In the genomic region with DNA sequence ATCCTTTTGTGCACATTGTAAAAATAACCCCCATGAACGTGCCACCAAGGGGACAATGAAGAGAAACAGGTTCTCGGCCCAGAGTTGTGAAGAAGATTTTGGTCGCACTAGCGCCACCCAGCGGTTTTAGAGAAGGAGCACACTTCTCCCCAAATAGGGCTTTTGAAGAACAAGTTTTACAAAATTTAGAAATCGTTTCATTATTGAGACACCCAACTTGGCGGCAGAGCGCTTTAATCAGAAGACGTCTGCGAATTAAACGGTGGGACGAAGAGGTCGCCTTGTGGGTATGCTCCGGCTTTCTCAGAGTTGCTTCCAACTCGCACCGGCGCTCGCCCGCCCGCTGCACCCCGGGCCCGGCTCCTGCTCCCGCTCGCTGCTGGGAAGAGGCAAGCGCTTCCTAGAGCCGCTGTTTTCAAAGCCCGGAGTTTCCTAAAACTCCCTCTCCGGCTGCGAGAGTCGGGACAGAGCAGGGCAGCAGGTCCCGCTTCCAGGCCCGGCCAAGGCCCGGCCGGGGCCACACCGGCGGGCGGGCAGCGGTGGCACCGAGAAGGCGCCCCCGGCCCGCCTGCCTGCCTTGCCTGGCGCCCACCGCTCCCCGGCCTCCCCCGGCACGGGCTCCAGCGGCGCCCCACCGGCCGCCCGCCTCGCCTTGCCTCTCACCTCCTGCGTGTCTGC, we compare ENCODE assay signal across 8 cellular contexts. TPM values are rescaled to one million over a fixed set of nuclear protein-coding genes. Genes with fewer than 3 reads are reported as not detected.
DNase-seq lines count a peak whose midpoint lies in the region; ATAC-seq, FAIRE-seq and TF ChIP-seq lines count a peak whose summit lies in the region.

No MANE protein-coding gene starts in this region.

- no peaks in the 10 kb centered on the region for H3K79me2 ChIP-seq in OCI-LY7 (ENCODE audit: insufficient read depth, low read depth, low read length)
- peaks cover 2% of the 10 kb centered on the region; the same call in 2 of the 3 replicates for H3K79me2 ChIP-seq in K562 (ENCODE audit: control insufficient read depth, insufficient read depth, low read length)
- H3K79me2 ChIP-seq in keratinocyte (ENCODE audit: control insufficient read depth, insufficient read depth, low read length): no peaks in the 10 kb centered on the region

- POLR2A ChIA-PET in OCI-LY7 (lab: Charles Lee) (no interaction called here), K562 (lab: Yijun Ruan, JAX) (interaction anchor here (0.8 kb wide), 1 partner anchor 397 kb away, joined by 3 read pairs; a partner anchor contains a TSS)

- H3K4me3 ChIP-seq in OCI-LY7 (ENCODE audit: low read depth, low read length, poor library complexity, severe bottlenecking): no peak overlapping the region
- peak overlapping the region; percentile 56 for H3K4me3 ChIP-seq in K562
- peak overlapping the region; percentile 37 to 64 (median 57) for H3K4me3 ChIP-seq in keratinocyte (ENCODE audit: control insufficient read depth in 2 of 3, extremely low read depth in 1 of 3, insufficient read depth in 2 of 3, low read depth in 1 of 3, low read length in 3 of 3)
- H3K4me3 ChIP-seq in spleen: peak overlapping the region in 7 of 8 donors; percentile 15 to 60 (median 33)

- BruUV-seq in OCI-LY7 (replicated peaks; lab: Mats Ljungman, UMichigan): no TSS peak
- BruUV-seq in K562 (replicated peaks; lab: Mats Ljungman, UMichigan): no TSS peak

- dilution Hi-C loops in keratinocyte (cut with MboI; ENCODE audit: extremely low pct_ligation_motif_present, low sequenced_read_pairs): no loop called here

- peak; percentile 49 to 56 for TF ChIP-seq RAD21 in K562 (CRISPR knock-in tag; conservative IDR thresholded peaks at IDR 0.05 in 1 of 2, IDR thresholded peaks at IDR 0.05 in 1 of 2)

- ATAC-seq in K562 (peak; percentile 73), HG02973 (IDR thresholded peaks at IDR 0.05; ENCODE audit: unreplicated experiment) (no peak), GM21737 (IDR thresholded peaks at IDR 0.05; ENCODE audit: unreplicated experiment) (no peak)

- H2AFZ ChIP-seq in OCI-LY7 (ENCODE audit: low read length) (no peak overlapping the region), K562 (ENCODE audit: low read depth, low read length) (peak overlapping the region; percentile 76), keratinocyte (ENCODE audit: control insufficient read depth, low read length) (peak overlapping the region; percentile 70)

- no peaks in the 10 kb centered on the region for H3K36me3 ChIP-seq in OCI-LY7 (ENCODE audit: insufficient read depth, low read length)
- H3K36me3 ChIP-seq in K562 (ENCODE audit: control insufficient read depth, insufficient read depth, low read length): no peaks in the 10 kb centered on the region
- H3K36me3 ChIP-seq in keratinocyte (ENCODE audit: control insufficient read depth in 2 of 2, extremely low read depth in 1 of 2, insufficient read depth in 2 of 2, low read length in 2 of 2): no peaks in the 10 kb centered on the region
- no peaks in the 10 kb centered on the region for H3K36me3 ChIP-seq in spleen

- intact Hi-C loops in OCI-LY7 (cut with micrococcal nuclease; ENCODE audit: unreplicated experiment): no loop called here
- intact Hi-C loops in K562 (cut with micrococcal nuclease): loop anchor here (2.0 kb wide), 2 partner anchors 278 to 348 kb away; no protein-coding TSS in a partner anchor
- intact Hi-C loops in spleen (cut with DNase I; ENCODE audit: low total_unique reads): no loop called here

- TF ChIP-seq POLR2A in K562 (conservative IDR thresholded peaks at IDR 0.05): no peak
- TF ChIP-seq POLR2A in spleen (IDR thresholded peaks at IDR 0.05): no peak

- H3K9me3 ChIP-seq in OCI-LY7 (ENCODE audit: low read length) (0 out of 2 replicates have a peak, but pooled peaks cover 4% of the 10 kb centered on the region), K562 (replicated peaks; ENCODE audit: control insufficient read depth, insufficient read depth, low read depth, low read length) (no peaks in the 10 kb centered on the region; the same call in 1 of the 2 replicates), keratinocyte (ENCODE audit: control insufficient read depth, low read depth, low read length) (no peaks in the 10 kb centered on the region), spleen (peaks cover 0 to 31% (median 0%) of the 10 kb centered on the region in 8 donors)

- in situ Hi-C loops in G401 (cut with HindIII; ENCODE audit: low sequenced_read_pairs) (no loop called here), K562 (cut with MboI) (loop anchor here (25.0 kb wide), 1 partner anchor 332 kb away; no protein-coding TSS in a partner anchor)

- no peaks in the 10 kb centered on the region for H3K27me3 ChIP-seq in K562 (ENCODE audit: control insufficient read depth in 2 of 2, insufficient read depth in 2 of 2, low read length in 2 of 2)
- peaks cover 70% of the 10 kb centered on the region for H3K27me3 ChIP-seq in keratinocyte (ENCODE audit: control insufficient read depth, extremely low read depth, insufficient read depth, low read length)
- H3K27me3 ChIP-seq in spleen (replicated peaks in 1 of 7): peaks cover 18 to 100% (median 98%) of the 10 kb centered on the region in 7 donors

- peak overlapping the region; percentile 65 to 90 for H3K9ac ChIP-seq in K562 (ENCODE audit: insufficient read depth in 1 of 2, low read depth in 2 of 2, low read length in 2 of 2)
- H3K9ac ChIP-seq in keratinocyte (ENCODE audit: control insufficient read depth, extremely low read depth, insufficient read depth, low read length): peak overlapping the region; percentile 83

- CTCF ChIA-PET in OCI-LY7 (lab: Charles Lee; ENCODE audit: unreplicated experiment): no interaction called here
- CTCF ChIA-PET in K562 (lab: Yijun Ruan, JAX; ENCODE audit: low intra/inter-chr PET ratio): interaction anchor here (1.2 kb wide), 1 partner anchor 348 kb away, joined by 4 read pairs; no protein-coding TSS in a partner anchor

- H3K9me1 ChIP-seq in K562 (ENCODE audit: control insufficient read depth, insufficient read depth, low read length) (no peaks in the 10 kb centered on the region), keratinocyte (ENCODE audit: control insufficient read depth, extremely low read depth, insufficient read depth, low read length) (no peaks in the 10 kb centered on the region)

- H3K4me1 ChIP-seq in OCI-LY7 (ENCODE audit: insufficient read depth, low read length, poor library complexity, severe bottlenecking) (no peaks in the 10 kb centered on the region), K562 (replicated peaks in 1 of 2; ENCODE audit: control insufficient read depth in 2 of 2, insufficient read depth in 2 of 2, low read length in 2 of 2) (peaks cover 3 to 21% of the 10 kb centered on the region in 2 experiments; a peak in 4 of 5 replicates), keratinocyte (ENCODE audit: control insufficient read depth, extremely low read depth, insufficient read depth, low read length) (peaks cover 8% of the 10 kb centered on the region), spleen (peaks cover 9 to 51% (median 27%) of the 10 kb centered on the region in 6 donors)

- H3K27ac ChIP-seq in OCI-LY7 (ENCODE audit: low read depth, low read length, poor library complexity, severe bottlenecking) (no peak overlapping the region), K562 (ENCODE audit: extremely low read depth, low read depth, low read length) (peak overlapping the region; percentile 62; the same call in 2 of the 3 replicates), keratinocyte (ENCODE audit: control insufficient read depth, insufficient read depth, low read length) (peak overlapping the region; percentile 22), spleen (no peak overlapping the region)

- H4K20me1 ChIP-seq in OCI-LY7 (ENCODE audit: insufficient read depth, low read length) (no peaks in the 10 kb centered on the region), K562 (replicated peaks; ENCODE audit: control insufficient read depth, insufficient read depth, low read length) (no peaks in the 10 kb centered on the region), keratinocyte (ENCODE audit: control insufficient read depth, extremely low read depth, insufficient read depth, low read length) (no peaks in the 10 kb centered on the region)

- 2% methylated on average over 23 of the region's 54 CpGs for WGBS in K562 (ENCODE audit: insufficient coverage, low coverage, missing lambda C conversion rate)
- WGBS in spleen, 5 donors: 2 to 7% (median 3%) methylated on average over 16 to 54 of the region's 54 CpGs

- no peak for TF ChIP-seq EP300 in K562 (IDR thresholded peaks at IDR 0.05; ENCODE audit: low read length)

- no peaks in the 10 kb centered on the region for H3K9me2 ChIP-seq in OCI-LY7 (ENCODE audit: insufficient read depth, low read length)

- no peak overlapping the region for H3K4me2 ChIP-seq in OCI-LY7 (ENCODE audit: low read length)
- H3K4me2 ChIP-seq in K562 (ENCODE audit: insufficient read depth, low read length): peak overlapping the region; percentile 69
- H3K4me2 ChIP-seq in keratinocyte (ENCODE audit: control insufficient read depth, extremely low read depth, insufficient read depth, low read depth, low read length): peak overlapping the region; percentile 91

- FAIRE-seq in K562 (lab: Jason Lieb, UNC) (peak; percentile 83), keratinocyte (lab: Jason Lieb, UNC) (peak; percentile 17)

- TF ChIP-seq CTCF in LNCAP (IDR thresholded peaks at IDR 0.05): peak; percentile 89
- peak; percentile 70 for TF ChIP-seq CTCF in OCI-LY7 (conservative IDR thresholded peaks at IDR 0.05; ENCODE audit: low read length)
- peak; percentile 66 to 85 (median 75) for TF ChIP-seq CTCF in K562 (IDR thresholded peaks at IDR 0.05 in 2 of 3, conservative IDR thresholded peaks at IDR 0.05 in 1 of 3; ENCODE audit: insufficient read depth in 2 of 3, low read depth in 1 of 3, low read length in 3 of 3)
- peak; percentile 67 to 86 (median 84) for TF ChIP-seq CTCF in keratinocyte (optimal IDR thresholded peaks at IDR 0.05 in 1 of 3, IDR thresholded peaks at IDR 0.05 in 1 of 3, conservative IDR thresholded peaks at IDR 0.05 in 1 of 3; ENCODE audit: extremely low read depth in 1 of 3, insufficient read depth in 2 of 3, low read length in 3 of 3)
- TF ChIP-seq CTCF in spleen (IDR thresholded peaks at IDR 0.05 in 8 of 11, conservative IDR thresholded peaks at IDR 0.05 in 3 of 11): peak in 7 of 11 experiments; percentile 20 to 56 (median 39)

- DNase-seq in G401 (ENCODE audit: low spot score): peak; percentile 49
- peak; percentile 1 for DNase-seq in OCI-LY7 (ENCODE audit: low spot score)
- DNase-seq in K562 (ENCODE audit: extremely low read depth in 1 of 4, low spot score in 3 of 4): peak; percentile 42 to 89 (median 60)
- DNase-seq in keratinocyte (ENCODE audit: low read depth, low spot score): peak; percentile 9
- DNase-seq in spleen: no peak

RNA-seq across cellular contexts. Expression of a gene that starts 0.7 kb away (rescaled TPM):
- total RNA-seq in G401 (2014; rRNA removed; shearing (Covaris generic)): not detected in 2 replicates
- total RNA-seq in OCI-LY7 (2014; rRNA removed; shearing (Covaris generic)): not detected in 2 replicates
- not detected in 2 replicates for total RNA-seq in OCI-LY7 (2022)
- total RNA-seq in K562 (2011; cell fraction: chromatin; rRNA removed; ENCODE audit: low replicate concordance): 2.3 and 2.4 TPM in 2 replicates
- 2.0 and 4.2 TPM in 2 replicates for total RNA-seq in K562 (2011; cell fraction: nucleolus; rRNA removed)
- total RNA-seq in K562 (2011; cell fraction: nucleoplasm; rRNA removed): 4.1 and 5.0 TPM in 2 replicates
- total RNA-seq in K562 (2014; rRNA removed): 2.4 and 3.0 TPM in 2 replicates
- 0.86 and 1.3 TPM in 2 replicates for total RNA-seq in K562 (2014; rRNA removed; fragmentation: Illumina TruSeq; extraction: Trizol)
- 1.1 and 1.7 TPM in 2 replicates for total RNA-seq in K562 (2015; rRNA removed; fragmentation: Illumina TruSeq; extraction: Trizol)
- 2.4 and 2.5 TPM in 2 replicates for total RNA-seq in K562 (2021)
- 1.0 and 1.3 TPM in 2 replicates for polyA plus RNA-seq in K562 (2011; rRNA removed)
- polyA plus RNA-seq in K562 (2011; cell fraction: cytosol; rRNA removed): 1.4 and 4.8 TPM in 2 replicates
- polyA plus RNA-seq in K562 (2011; cell fraction: nucleus; rRNA removed): 2.0 and 4.2 TPM in 2 replicates
- polyA plus RNA-seq in K562 (2012): 1.2 and 1.5 TPM in 2 replicates
- 1.1 and 1.6 TPM in 2 replicates for polyA plus RNA-seq in K562 (2014; fragmentation: Illumina TruSeq; extraction: Trizol)
- polyA plus RNA-seq in K562 (2014; fragmentation: Nextera tagmentation; extraction: Ambion mirVana): under 1 TPM; 0.20 to 0.41 TPM
- 1.4 and 1.8 TPM in 2 replicates for polyA plus RNA-seq in K562 (2014; rRNA removed)
- 1.3 and 2.0 TPM in 2 replicates for polyA minus RNA-seq in K562 (2011; rRNA and poly(A)+ RNA removed)
- 1.5 and 3.3 TPM in 2 replicates for polyA minus RNA-seq in K562 (2011; cell fraction: cytosol; rRNA and poly(A)+ RNA removed)
- polyA minus RNA-seq in K562 (2011; cell fraction: nucleus; rRNA and poly(A)+ RNA removed): 4.9 and 5.1 TPM in 2 replicates
- 0.09 to 0.85 TPM (median 0.45 TPM) in 3 replicates for polyA plus RNA-seq in keratinocyte
- 0.77 TPM for polyA plus RNA-seq in keratinocyte (2011; ENCODE audit: low read depth)
- 0.27 and 0.36 TPM in 2 replicates for polyA plus RNA-seq in keratinocyte (2011; cell fraction: cytosol; rRNA removed)
- polyA plus RNA-seq in keratinocyte (2011; cell fraction: nucleus; rRNA removed): 2.0 and 2.4 TPM in 2 replicates
- 0.14 and 0.41 TPM in 2 replicates for polyA plus RNA-seq in keratinocyte (2012; ENCODE audit: low replicate concordance)
- 0.39 to 0.83 TPM (median 0.46 TPM) in 3 replicates for polyA minus RNA-seq in keratinocyte
- not detected for polyA minus RNA-seq in keratinocyte (2011; cell fraction: cytosol; rRNA and poly(A)+ RNA removed)
- 2.4 and 3.1 TPM in 2 replicates for polyA minus RNA-seq in keratinocyte (2011; cell fraction: nucleus; rRNA and poly(A)+ RNA removed)
- total RNA-seq in spleen: not detected
- not detected for polyA plus RNA-seq in spleen

RNA-seq across cellular contexts. Expression of a gene that starts 1.1 kb away (rescaled TPM):
- total RNA-seq in G401 (2014; rRNA removed; shearing (Covaris generic)): not detected in 2 replicates
- total RNA-seq in OCI-LY7 (2014; rRNA removed; shearing (Covaris generic)): not detected in 2 replicates
- total RNA-seq in OCI-LY7 (2022) (not detected in 2 replicates), K562 (2014; rRNA removed) (0.12 and 0.23 TPM in 2 replicates), K562 (2014; rRNA removed; fragmentation: Illumina TruSeq; extraction: Trizol) (0.04 TPM in 1 of 2 replicates, not detected in the other), K562 (2015; rRNA removed; fragmentation: Illumina TruSeq; extraction: Trizol) (0.04 TPM in 1 of 2 replicates, not detected in the other), K562 (2021) (0.29 TPM in 1 of 2 replicates, not detected in the other), spleen (not detected)
- 0.23 TPM in 1 of 2 replicates, not detected in the other for total RNA-seq in K562 (2011; cell fraction: chromatin; rRNA removed; ENCODE audit: low replicate concordance)
- 0.13 TPM in 1 of 2 replicates, not detected in the other for total RNA-seq in K562 (2011; cell fraction: nucleolus; rRNA removed)
- not detected in 2 replicates for total RNA-seq in K562 (2011; cell fraction: nucleoplasm; rRNA removed)
- polyA plus RNA-seq in K562 (2011; rRNA removed) (0.13 TPM in 1 of 2 replicates, not detected in the other), K562 (2014; fragmentation: Illumina TruSeq; extraction: Trizol) (0.14 TPM in 1 of 2 replicates, not detected in the other), K562 (2014; fragmentation: Nextera tagmentation; extraction: Ambion mirVana) (not detected), K562 (2014; rRNA removed) (0.71 TPM in 1 of 2 replicates, not detected in the other), keratinocyte (not detected in 3 replicates), spleen (not detected)
- polyA plus RNA-seq in K562 (2011; cell fraction: cytosol; rRNA removed): 0.01 TPM in 1 of 2 replicates, not detected in the other
- 0.10 TPM in 1 of 2 replicates, not detected in the other for polyA plus RNA-seq in K562 (2011; cell fraction: nucleus; rRNA removed)
- 0.07 TPM in 1 of 2 replicates, not detected in the other for polyA plus RNA-seq in K562 (2012)
- polyA minus RNA-seq in K562 (2011; rRNA and poly(A)+ RNA removed): 0.03 TPM in 1 of 2 replicates, not detected in the other
- polyA minus RNA-seq in K562 (2011; cell fraction: cytosol; rRNA and poly(A)+ RNA removed): not detected in 2 replicates
- polyA minus RNA-seq in K562 (2011; cell fraction: nucleus; rRNA and poly(A)+ RNA removed): 0.54 TPM in 1 of 2 replicates, not detected in the other
- polyA plus RNA-seq in keratinocyte (2011; ENCODE audit: low read depth): not detected
- polyA plus RNA-seq in keratinocyte (2011; cell fraction: cytosol; rRNA removed): not detected in 2 replicates
- polyA plus RNA-seq in keratinocyte (2011; cell fraction: nucleus; rRNA removed): 0.01 and 0.32 TPM in 2 replicates
- not detected in 2 replicates for polyA plus RNA-seq in keratinocyte (2012; ENCODE audit: low replicate concordance)
- not detected in 3 replicates for polyA minus RNA-seq in keratinocyte
- not detected for polyA minus RNA-seq in keratinocyte (2011; cell fraction: cytosol; rRNA and poly(A)+ RNA removed)
- polyA minus RNA-seq in keratinocyte (2011; cell fraction: nucleus; rRNA and poly(A)+ RNA removed): not detected in 2 replicates

Comparison
In these comparisons a context has a peak if more than half of its experiments do, and no peak if none do; other contexts are left out.
1. CTCF ChIP-seq: peak in every context shown above with its lines; median percentile 89 in LNCAP; 84 in keratinocyte; 75 in K562; 70 in OCI-LY7; 39 in spleen.
2. H3K27ac ChIP-seq: peak in K562 (single experiment) and keratinocyte (single experiment); none in OCI-LY7 (single experiment) and spleen (0 of 8).